ENCODE assay signal across 12 cellular contexts in the genomic region with DNA sequence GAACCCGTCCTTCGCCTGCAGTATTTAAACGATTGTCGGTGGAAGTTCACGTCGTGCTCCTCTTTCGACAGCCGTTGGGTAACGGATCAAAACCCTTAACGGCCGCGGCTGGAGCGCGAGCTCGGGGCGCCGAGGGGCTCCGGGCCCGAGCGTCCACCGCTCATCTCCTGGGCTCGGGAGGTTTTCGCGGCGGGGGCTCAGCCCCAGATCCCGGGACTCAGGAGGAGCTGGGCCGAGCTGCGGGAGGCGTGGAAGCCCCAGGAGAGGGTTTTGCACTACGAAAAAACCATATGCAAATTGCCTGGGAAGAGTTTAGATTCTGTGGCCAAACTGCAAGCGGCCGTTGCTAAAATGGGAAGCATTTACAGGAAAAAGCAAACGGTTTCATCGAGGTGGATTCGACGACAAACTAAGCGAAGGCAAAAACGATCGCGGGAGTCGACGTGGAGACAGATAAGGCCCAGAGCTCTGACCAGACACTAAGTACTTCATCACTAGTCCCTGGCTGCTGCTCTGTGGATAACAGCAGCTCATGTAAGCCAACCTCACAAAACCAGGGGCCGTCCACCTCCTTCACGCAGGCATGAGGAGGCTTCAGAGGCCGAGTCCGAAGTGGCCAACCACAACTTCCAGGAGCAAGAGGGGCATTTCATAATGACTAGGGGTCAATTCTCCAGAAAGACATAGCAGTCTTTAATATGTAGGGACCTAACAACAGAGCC.
A peak's percentile ranks its signal among the peaks of the same experiment; 100 is the strongest.
DNase-seq lines count a peak whose midpoint lies in the region; ATAC-seq and TF ChIP-seq lines count a peak whose summit lies in the region.
"Had no signal": no experiment of that assay in that cellular context is flagged by ENCODE, and none has a peak within 500 bp of the region (broad histone marks: within the 10 kb centered on the region; RNA-seq: fewer than 3 reads in every experiment).

No MANE protein-coding gene starts in this region.

- peaks cover 0 to 12% (median 9%) of the 10 kb centered on the region in 4 donors for H3K4me1 ChIP-seq in sigmoid colon
- H3K4me1 ChIP-seq: SJSA1 had no signal

- H3K36me3 Mint-ChIP-seq in activated CD4-positive, alpha-beta T cell treated with anti-CD3 and anti-CD28 coated beads for 36 hours (ENCODE audit: low read depth) = no peaks in the 10 kb centered on the region

- no peak for TF ChIP-seq CTCF in GM13976 (IDR thresholded peaks at IDR 0.05; ENCODE audit: borderline replicate concordance, control extremely low read depth, extremely low read depth, insufficient read depth, missing control alignments)
- TF ChIP-seq CTCF in cardiac fibroblast (IDR thresholded peaks at IDR 0.05; ENCODE audit: low read depth, low read length) = no peak
- no peak for TF ChIP-seq CTCF in sigmoid colon (IDR thresholded peaks at IDR 0.05)

- peaks cover 6% of the 10 kb centered on the region for H3K9me3 Mint-ChIP-seq in activated CD4-positive, alpha-beta T cell treated with anti-CD3 and anti-CD28 coated beads for 36 hours (ENCODE audit: low read depth)

- H3K36me3 ChIP-seq in sigmoid colon = no peaks in the 10 kb centered on the region
- H3K36me3 ChIP-seq: SJSA1 had no signal

- CTCF ChIA-PET in activated CD4-positive, alpha-beta T cell treated with anti-CD3 and anti-CD28 coated beads for 36 hours (lab: Charles Lee) = interaction anchor here (0.7 kb wide), 1 partner anchor 30 kb away, joined by 3 read pairs; no protein-coding TSS in a partner anchor

- H3K4me3 Mint-ChIP-seq in activated CD4-positive, alpha-beta T cell treated with anti-CD3 and anti-CD28 coated beads for 36 hours = no peak overlapping the region
- H3K4me3 Mint-ChIP-seq: nephron progenitor cell had no signal

- peaks cover 3% of the 10 kb centered on the region for H3K4me1 Mint-ChIP-seq in activated CD4-positive, alpha-beta T cell treated with anti-CD3 and anti-CD28 coated beads for 36 hours
- H3K4me1 Mint-ChIP-seq: nephron progenitor cell had no signal

- H3K27me3 Mint-ChIP-seq in activated CD4-positive, alpha-beta T cell treated with anti-CD3 and anti-CD28 coated beads for 36 hours = peaks cover 40% of the 10 kb centered on the region

- no peak overlapping the region for H3K27ac Mint-ChIP-seq in activated CD4-positive, alpha-beta T cell treated with anti-CD3 and anti-CD28 coated beads for 36 hours
- H3K27ac Mint-ChIP-seq: nephron progenitor cell had no signal

- peaks cover 0 to 5% (median 3%) of the 10 kb centered on the region in 4 donors for H3K9me3 ChIP-seq in sigmoid colon
- H3K9me3 ChIP-seq: SJSA1 had no signal

- peak overlapping the region; percentile 29 to 41 for H3K4me3 ChIP-seq in cardiac fibroblast (replicated peaks in 1 of 2; ENCODE audit: low read depth in 2 of 2, low read length in 2 of 2)
- peak overlapping the region in 3 of 4 donors; percentile 33 to 39 (median 38) for H3K4me3 ChIP-seq in sigmoid colon
- H3K4me3 ChIP-seq: SJSA1 had no signal

- ATAC-seq in GM21576 (IDR thresholded peaks at IDR 0.05; ENCODE audit: unreplicated experiment) (no peak), GM19328 (IDR thresholded peaks at IDR 0.05; ENCODE audit: unreplicated experiment) (no peak)
- ATAC-seq in activated CD4-positive, alpha-beta T cell treated with anti-CD3 and anti-CD28 coated beads for 36 hours = no peak
- ATAC-seq: HCT116 had no signal

- TF ChIP-seq POLR2A in sigmoid colon (IDR thresholded peaks at IDR 0.05) = no peak

- in situ Hi-C loops in GM13976 (cut with MboI; ENCODE audit: low sequenced_read_pairs, unreplicated experiment) = no loop called here

- no peak for TF ChIP-seq EP300 in sigmoid colon (IDR thresholded peaks at IDR 0.05)

- peak; percentile 29 for DNase-seq in GM13976 (ENCODE audit: low spot score)
- DNase-seq in cardiac fibroblast (ENCODE audit: low read depth in 2 of 2) = no peak
- DNase-seq in iPS-NIHi11 (ENCODE audit: low spot score) = peak; percentile 54
- no peak for DNase-seq in sigmoid colon
- no peak for DNase-seq in activated CD4-positive, alpha-beta T cell treated with anti-CD3 and anti-CD28 coated beads for 36 hours
- DNase-seq in GOT3 (lab: John Stamatoyannopoulos, UW) = no peak
- DNase-seq: activated naive CD4-positive, alpha-beta T cell treated with anti-CD3 and anti-CD28 coated beads, Interleukin-2, amount 50 U/mL, for 16 hours; nephron progenitor cell had no signal

- POLR2A ChIA-PET in activated CD4-positive, alpha-beta T cell treated with anti-CD3 and anti-CD28 coated beads for 36 hours (lab: Charles Lee) = no interaction called here

- H3K27me3 ChIP-seq in sigmoid colon = peaks cover 3 to 24% (median 12%) of the 10 kb centered on the region in 3 donors
- H3K27me3 ChIP-seq: SJSA1 had no signal

- no peak overlapping the region for H3K27ac ChIP-seq in sigmoid colon
- H3K27ac ChIP-seq: SJSA1 had no signal

- intact Hi-C loops in sigmoid colon (cut with DNase I) = no loop called here
- intact Hi-C loops in activated CD4-positive, alpha-beta T cell treated with anti-CD3 and anti-CD28 coated beads for 36 hours (cut with DNase I, micrococcal nuclease) = no loop called here

- WGBS in sigmoid colon, 2 donors = 14 to 19% methylated on average over 46 of the region's 46 CpGs

Comparison
In these comparisons a context has a peak if more than half of its experiments do, and no peak if none do; other contexts are left out.
1. DNase-seq: peak in GM13976 (single experiment) and iPS-NIHi11 (single experiment); none in cardiac fibroblast (0 of 2), sigmoid colon (single experiment), activated CD4-positive, alpha-beta T cell treated with anti-CD3 and anti-CD28 coated beads for 36 hours (single experiment) and GOT3 (single experiment).